ENCODE assay signal across 10 cellular contexts in genomic region chr5:56080375-56081052, GRCh38.
DNase-seq lines count a peak whose midpoint lies in the region; ATAC-seq and TF ChIP-seq lines count a peak whose summit lies in the region.
"Had no signal": no experiment of that assay in that cellular context is flagged by ENCODE, and none has a peak within 500 bp of the region (broad histone marks: within the 10 kb centered on the region; RNA-seq: fewer than 3 reads in every experiment).

No MANE protein-coding gene starts in this region.

- H4K20me1 ChIP-seq in hepatocyte (ENCODE audit: insufficient read depth, poor library complexity, severe bottlenecking), result no peaks in the 10 kb centered on the region

- ATAC-seq in GM18519 (IDR thresholded peaks at IDR 0.05; ENCODE audit: low FRiP score, unreplicated experiment) (peak; percentile 59), GM21360 (IDR thresholded peaks at IDR 0.05; ENCODE audit: unreplicated experiment) (peak; percentile 66), HG03196 (IDR thresholded peaks at IDR 0.05; ENCODE audit: unreplicated experiment) (peak; percentile 67), esophagus mucosa (no peak)

- H3K27me3 ChIP-seq in hepatocyte (no peaks in the 10 kb centered on the region), HAP-1 (ENCODE audit: low read depth) (no peaks in the 10 kb centered on the region)
- H3K27me3 ChIP-seq: sigmoid colon had no signal

- H3K9me3 ChIP-seq in hepatocyte (ENCODE audit: low read depth) (no peaks in the 10 kb centered on the region), HAP-1 (no peaks in the 10 kb centered on the region)
- H3K9me3 ChIP-seq: sigmoid colon had no signal

- H2AFZ ChIP-seq in hepatocyte, result no peak overlapping the region

- no peak for TF ChIP-seq CTCF in hepatocyte (IDR thresholded peaks at IDR 0.05; ENCODE audit: poor library complexity)

- no peak overlapping the region for H3K4me3 ChIP-seq in hepatocyte
- no peak overlapping the region for H3K4me3 ChIP-seq in HAP-1
- H3K4me3 ChIP-seq: sigmoid colon had no signal

- H3K4me2 ChIP-seq in hepatocyte, result no peak overlapping the region

- H3K79me2 ChIP-seq in hepatocyte, result no peaks in the 10 kb centered on the region

- H3K27ac ChIP-seq in hepatocyte, result peak overlapping the region; percentile 28

- H3K36me3 ChIP-seq in hepatocyte (replicated peaks; ENCODE audit: insufficient read depth, low read depth), result no peaks in the 10 kb centered on the region
- H3K36me3 ChIP-seq in HAP-1 (replicated peaks), result no peaks in the 10 kb centered on the region
- H3K36me3 ChIP-seq: sigmoid colon had no signal

- DNase-seq in hepatocyte (ENCODE audit: low spot score) (no peak), HAP-1 (ENCODE audit: low spot score in 2 of 2) (no peak), SW480 (ENCODE audit: low spot score) (no peak), G401 (ENCODE audit: low spot score) (no peak)
- DNase-seq: dermis blood vessel endothelial cell, sigmoid colon had no signal

- 91% methylated on average over 2 of the region's 2 CpGs for WGBS in hepatocyte (ENCODE audit: low lambda C conversion rate, missing lambda C conversion rate)

- H3K9me2 ChIP-seq in hepatocyte (replicated peaks; ENCODE audit: insufficient read depth), result no peaks in the 10 kb centered on the region

- in situ Hi-C loops in HAP-1 (cut with MboI; ENCODE audit: low sequenced_read_pairs), result no loop called here
- in situ Hi-C loops in G401 (cut with HindIII; ENCODE audit: low sequenced_read_pairs), result no loop called here

- H3K4me1 ChIP-seq in hepatocyte (ENCODE audit: insufficient read depth) (no peaks in the 10 kb centered on the region), HAP-1 (no peaks in the 10 kb centered on the region)
